ENCODE assay signal across 35 cellular contexts in the genomic region with DNA sequence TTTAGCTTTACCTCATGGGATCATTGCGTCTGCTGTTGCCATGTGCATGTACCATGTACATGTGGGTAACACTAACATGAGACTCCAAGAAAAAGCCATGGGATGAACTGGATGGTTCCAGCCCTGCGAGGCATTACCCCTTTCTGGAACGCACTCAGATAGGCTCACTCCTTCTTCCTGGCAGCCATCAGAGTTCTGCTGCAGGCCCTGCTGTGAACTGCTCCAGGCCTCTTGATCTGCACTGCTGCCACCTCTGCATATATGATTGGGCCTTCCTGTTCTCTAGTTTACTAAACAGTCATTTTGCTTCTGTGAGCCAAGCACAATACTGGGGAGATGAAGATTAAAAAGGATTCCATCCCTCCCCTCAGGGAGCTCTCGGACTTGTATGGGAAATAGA.
"Had no signal": no experiment of that assay in that cellular context is flagged by ENCODE, and none has a peak within 500 bp of the region (broad histone marks: within the 10 kb centered on the region; RNA-seq: fewer than 3 reads in every experiment).

No MANE protein-coding gene starts in this region.

- ATAC-seq: activated CD8-positive, alpha-beta T cell treated with anti-CD3 and anti-CD28 coated beads for 36 hours; activated naive CD4-positive, alpha-beta T cell treated with anti-CD3 and anti-CD28 coated beads, Interleukin-2, amount 50 U/mL, for 72 hours; activated T-cell treated with anti-CD3 and anti-CD28 coated beads, Interleukin-2, amount 50 U/mL, for 4 hours; activated T-cell treated with anti-CD3 and anti-CD28 coated beads, Interleukin-2, amount 50 U/mL, for 72 hours; activated T-helper 17 cell treated with anti-CD3 and anti-CD28 coated beads, Interleukin-2, amount 50 U/mL, for 72 hours; body of pancreas had no signal

- FAIRE-seq: astrocyte, TTC549 had no signal

- H3K4me3 ChIP-seq: adrenal gland, body of pancreas, breast epithelium, cardiac muscle cell had no signal

- H3K4me1 ChIP-seq: body of pancreas, breast epithelium had no signal

- H3K9me3 ChIP-seq: adrenal gland, body of pancreas, breast epithelium had no signal

- H3K27ac ChIP-seq: adrenal gland, body of pancreas, brain microvascular endothelial cell, breast epithelium, VCaP had no signal

- H3K36me3 ChIP-seq: adrenal gland, brain microvascular endothelial cell, breast epithelium, cardiac muscle cell had no signal

- H3K27me3 ChIP-seq: adrenal gland, body of pancreas, brain microvascular endothelial cell, breast epithelium, cardiac muscle cell had no signal

- DNase-seq: activated B cell treated with CpG ODN at 0.5 μM for 24 hours; activated CD4-positive, alpha-beta memory T cell treated with anti-CD3 and anti-CD28 coated beads for 36 hours; activated CD4-positive, alpha-beta T cell treated with anti-CD3 and anti-CD28 coated beads for 4 hours; activated CD4-positive, alpha-beta T cell treated with anti-CD3 and anti-CD28 coated beads, Interleukin-2, amount 10 ng/mL, durations not matched to agents 24 days and 14 days; activated CD4-positive, alpha-beta T cell treated with anti-CD3 and anti-CD28 coated beads, Interleukin-2, amount 50 U/mL, for 1 hour; activated CD4-positive, alpha-beta T cell treated with anti-CD3 and anti-CD28 coated beads, Interleukin-2, amount 50 U/mL, for 4 hours; activated CD4-positive, CD25-positive, alpha-beta regulatory T cell treated with anti-CD3 and anti-CD28 coated beads, Interleukin-2, amount 50 U/mL, for 72 hours; activated CD8-positive, alpha-beta memory T cell treated with anti-CD3 and anti-CD28 coated beads, Interleukin-2, amount 50 U/mL, for 4 hours; activated CD8-positive, alpha-beta T cell treated with anti-CD3 and anti-CD28 coated beads for 36 hours; activated effector memory CD4-positive, alpha-beta T cell treated with anti-CD3 and anti-CD28 coated beads, Interleukin-2, amount 50 U/mL, for 16 hours; activated gamma-delta T cell treated with Interleukin-2 at 50 U/mL for 16 hours; activated naive CD4-positive, alpha-beta T cell; activated naive CD4-positive, alpha-beta T cell treated with anti-CD3 and anti-CD28 coated beads for 36 hours; activated naive CD4-positive, alpha-beta T cell treated with anti-CD3 and anti-CD28 coated beads, Interleukin-2, amount 50 U/mL, for 16 hours; activated naive CD8-positive, alpha-beta T cell treated with anti-CD3 and anti-CD28 coated beads for 36 hours; activated T-cell treated with anti-CD3 and anti-CD28 coated beads for 4 hours; activated T-cell treated with anti-CD3 and anti-CD28 coated beads, Interleukin-2, amount 50 U/mL, for 1 hour; activated T-cell treated with anti-CD3 and anti-CD28 coated beads, Interleukin-2, amount 50 U/mL, for 4 hours; activated T-cell treated with anti-CD3 and anti-CD28 coated beads, Interleukin-2, amount 50 U/mL, for 72 hours; adrenal gland; amniotic stem cell; aorta; body of pancreas; brain microvascular endothelial cell; central memory CD4-positive, alpha-beta T cell; T-helper 1 cell; T-helper 2 cell; T-helper 9 cell had no signal
